In genomic region chr14:37241206-37241605, GRCh38 we compare ENCODE assay signal across 16 cellular contexts. TPM values are rescaled to one million over a fixed set of nuclear protein-coding genes. Genes with fewer than 3 reads are reported as not detected.
DNase-seq lines count a peak whose midpoint lies in the region; ATAC-seq and TF ChIP-seq lines count a peak whose summit lies in the region.
"Had no signal": no experiment of that assay in that cellular context is flagged by ENCODE, and none has a peak within 500 bp of the region (broad histone marks: within the 10 kb centered on the region; RNA-seq: fewer than 3 reads in every experiment).

No MANE protein-coding gene starts in this region.

- no peak for TF ChIP-seq EP300 in stomach (IDR thresholded peaks at IDR 0.05)

- intact Hi-C loops in PC-3 (cut with micrococcal nuclease): no loop called here
- intact Hi-C loops in stomach (cut with DNase I; ENCODE audit: low total_unique reads): no loop called here
- intact Hi-C loops in activated T-helper 1 cell treated with anti-CD3 and anti-CD28 coated beads, Interleukin-12 subunit alpha, Interleukin-12 subunit beta, Interleukin-2, Interleukin-4 antibody, amounts not matched to agents 30 ng/mL and 10 ng/mL and 1 ng/mL, durations not matched to agents 14 hours and 24 hours and 36 hours (cut with micrococcal nuclease): no loop called here

- TF ChIP-seq POLR2A in stomach (IDR thresholded peaks at IDR 0.05): no peak

- H3K9me2 ChIP-seq in PC-3 (replicated peaks; ENCODE audit: low read length): no peaks in the 10 kb centered on the region

- no peaks in the 10 kb centered on the region for H3K27me3 Mint-ChIP-seq in activated T-helper 1 cell treated with anti-CD3 and anti-CD28 coated beads, Interleukin-12 subunit alpha, Interleukin-12 subunit beta, Interleukin-2, Interleukin-4 antibody, amounts not matched to agents 30 ng/mL and 10 ng/mL and 1 ng/mL, durations not matched to agents 14 hours and 24 hours and 36 hours (ENCODE audit: insufficient read depth)
- no peaks in the 10 kb centered on the region for H3K27me3 Mint-ChIP-seq in T-helper 2 cell treated with Interferon-gamma antibody and Interleukin-4, amounts not matched to agents 5 μg/mL and 100 μg/mL, for 36 hours (ENCODE audit: low read depth)
- H3K27me3 Mint-ChIP-seq: IgD-negative memory B cell had no signal

- DNase-seq in PC-3 (peak; percentile 71), stomach (no peak), GM13977 (ENCODE audit: low spot score) (no peak)
- no peak for DNase-seq in activated T-helper 1 cell treated with anti-CD3 and anti-CD28 coated beads, Interleukin-12 subunit alpha, Interleukin-12 subunit beta, Interleukin-2, Interleukin-4 antibody, amounts not matched to agents 30 ng/mL and 10 ng/mL and 1 ng/mL, durations not matched to agents 14 hours and 24 hours and 36 hours (ENCODE audit: low spot score)
- no peak for DNase-seq in T-helper 2 cell treated with Interferon-gamma antibody and Interleukin-4, amounts not matched to agents 5 μg/mL and 100 μg/mL, for 36 hours (ENCODE audit: low spot score)
- DNase-seq: Caco-2; CD8-positive, alpha-beta memory T cell; DND-41; GF-D8; KG1 had no signal

- CTCF ChIA-PET in HEK293 (lab: Yijun Ruan, JAX): interaction anchor here (0.6 to 2.7 kb wide), 2 partner anchors 10 to 25 kb away, joined by 4 to 17 read pairs; no protein-coding TSS in a partner anchor
- CTCF ChIA-PET in PC-3 (lab: Charles Lee): no interaction called here

- no peaks in the 10 kb centered on the region for H3K4me1 Mint-ChIP-seq in activated T-helper 1 cell treated with anti-CD3 and anti-CD28 coated beads, Interleukin-12 subunit alpha, Interleukin-12 subunit beta, Interleukin-2, Interleukin-4 antibody, amounts not matched to agents 30 ng/mL and 10 ng/mL and 1 ng/mL, durations not matched to agents 14 hours and 24 hours and 36 hours (ENCODE audit: low read depth)
- H3K4me1 Mint-ChIP-seq in T-helper 2 cell treated with Interferon-gamma antibody and Interleukin-4, amounts not matched to agents 5 μg/mL and 100 μg/mL, for 36 hours (ENCODE audit: low read depth): no peaks in the 10 kb centered on the region
- H3K4me1 Mint-ChIP-seq: CD14-positive monocyte; CD8-positive, alpha-beta memory T cell; IgD-negative memory B cell had no signal

- in situ Hi-C loops in GM13977 (cut with MboI; ENCODE audit: low pct_unique_long_range_greater_than_20kb, low sequenced_read_pairs, unreplicated experiment): loop anchor here (25.0 kb wide), 1 partner anchor 646 kb away; no protein-coding TSS in a partner anchor

- H3K27ac ChIP-seq in HEK293 (ENCODE audit: extremely low read depth, low read depth, low read length): no peak overlapping the region
- H3K27ac ChIP-seq in PC-3 (ENCODE audit: low read length): peak overlapping the region; percentile 22; the same call in 1 of the 2 replicates
- H3K27ac ChIP-seq in esophagus (ENCODE audit: low read depth in 2 of 2, low read length in 1 of 2): peak overlapping the region; percentile 26 to 75
- H3K27ac ChIP-seq in stomach: peak overlapping the region; percentile 13 to 68 (median 40)
- H3K27ac ChIP-seq: HL-60 had no signal

- H3K4me3 ChIP-seq in HEK293 (ENCODE audit: low read depth, low read length) (no peak overlapping the region), PC-3 (ENCODE audit: low read length) (no peak overlapping the region), esophagus (ENCODE audit: low read depth in 1 of 2, low read length in 2 of 2) (no peak overlapping the region), stomach (no peak overlapping the region)
- H3K4me3 ChIP-seq: HAP-1 had no signal

- H3F3A ChIP-seq in PC-3 (ENCODE audit: low read length, unreplicated experiment): no peaks in the 10 kb centered on the region

- 65 to 67% methylated on average over 4 of the region's 4 CpGs for WGBS in esophagus, 2 donors
- WGBS in stomach, 5 donors: 86 to 95% (median 90%) methylated on average over 4 of the region's 4 CpGs

- peak; percentile 73 for ATAC-seq in PC-3

- H3K4me1 ChIP-seq in HEK293 (ENCODE audit: control insufficient read depth, insufficient read depth, low read length): no peaks in the 10 kb centered on the region
- peaks cover 6% of the 10 kb centered on the region for H3K4me1 ChIP-seq in PC-3 (ENCODE audit: insufficient read depth, low read length)
- no peaks in the 10 kb centered on the region for H3K4me1 ChIP-seq in esophagus (ENCODE audit: control insufficient read depth in 2 of 2, insufficient read depth in 2 of 2, low read length in 1 of 2)
- H3K4me1 ChIP-seq in stomach: peaks cover 0 to 7% (median 2%) of the 10 kb centered on the region in 4 donors
- H3K4me1 ChIP-seq: HAP-1 had no signal

- TF ChIP-seq CTCF in HEK293 (tag by site-specific recombination; IDR thresholded peaks at IDR 0.05) (no peak), PC-3 (conservative IDR thresholded peaks at IDR 0.05; ENCODE audit: low read depth, low read length) (no peak), stomach (IDR thresholded peaks at IDR 0.05) (no peak), GM13977 (IDR thresholded peaks at IDR 0.05; ENCODE audit: extremely low read depth, insufficient read depth, missing control alignments) (no peak)

- H3K4me2 ChIP-seq in PC-3 (ENCODE audit: low read length): peak overlapping the region; percentile 0; the same call in 1 of the 2 replicates

- no peaks in the 10 kb centered on the region for H3K9me3 Mint-ChIP-seq in activated T-helper 1 cell treated with anti-CD3 and anti-CD28 coated beads, Interleukin-12 subunit alpha, Interleukin-12 subunit beta, Interleukin-2, Interleukin-4 antibody, amounts not matched to agents 30 ng/mL and 10 ng/mL and 1 ng/mL, durations not matched to agents 14 hours and 24 hours and 36 hours
- no peaks in the 10 kb centered on the region for H3K9me3 Mint-ChIP-seq in T-helper 2 cell treated with Interferon-gamma antibody and Interleukin-4, amounts not matched to agents 5 μg/mL and 100 μg/mL, for 36 hours
- H3K9me3 Mint-ChIP-seq: CD14-positive monocyte, IgD-negative memory B cell had no signal

- no peaks in the 10 kb centered on the region for H3K36me3 Mint-ChIP-seq in activated T-helper 1 cell treated with anti-CD3 and anti-CD28 coated beads, Interleukin-12 subunit alpha, Interleukin-12 subunit beta, Interleukin-2, Interleukin-4 antibody, amounts not matched to agents 30 ng/mL and 10 ng/mL and 1 ng/mL, durations not matched to agents 14 hours and 24 hours and 36 hours (ENCODE audit: low read depth)
- no peaks in the 10 kb centered on the region for H3K36me3 Mint-ChIP-seq in T-helper 2 cell treated with Interferon-gamma antibody and Interleukin-4, amounts not matched to agents 5 μg/mL and 100 μg/mL, for 36 hours (ENCODE audit: low read depth)
- H3K36me3 Mint-ChIP-seq: CD14-positive monocyte; CD8-positive, alpha-beta memory T cell; IgD-negative memory B cell had no signal

- no peak overlapping the region for H3K9ac ChIP-seq in PC-3 (ENCODE audit: low read length)

- no peak overlapping the region for H2AFZ ChIP-seq in PC-3 (ENCODE audit: low read length)

- H3K79me2 ChIP-seq in PC-3 (ENCODE audit: low read length): peaks cover 17% of the 10 kb centered on the region; the same call in 1 of the 2 replicates

- H3K27me3 ChIP-seq in PC-3 (ENCODE audit: low read length) (no peaks in the 10 kb centered on the region), esophagus (ENCODE audit: control insufficient read depth in 1 of 2, insufficient read depth in 2 of 2, low read length in 2 of 2) (no peaks in the 10 kb centered on the region), stomach (no peaks in the 10 kb centered on the region)

- BruUV-seq in PC-3 (replicated peaks; lab: Mats Ljungman, UMichigan): no TSS peak

- H3K36me3 ChIP-seq in HEK293 (ENCODE audit: control insufficient read depth in 2 of 2, insufficient read depth in 1 of 2, low read length in 2 of 2): no peaks in the 10 kb centered on the region; a peak in 1 of 3 replicates
- H3K36me3 ChIP-seq in PC-3 (ENCODE audit: low read depth, low read length): no peaks in the 10 kb centered on the region
- no peaks in the 10 kb centered on the region for H3K36me3 ChIP-seq in esophagus (ENCODE audit: control insufficient read depth in 2 of 2, insufficient read depth in 2 of 2, low read length in 1 of 2)
- H3K36me3 ChIP-seq in stomach: no peaks in the 10 kb centered on the region
- H3K36me3 ChIP-seq: HAP-1 had no signal

- no peak overlapping the region for H3K27ac Mint-ChIP-seq in activated T-helper 1 cell treated with anti-CD3 and anti-CD28 coated beads, Interleukin-12 subunit alpha, Interleukin-12 subunit beta, Interleukin-2, Interleukin-4 antibody, amounts not matched to agents 30 ng/mL and 10 ng/mL and 1 ng/mL, durations not matched to agents 14 hours and 24 hours and 36 hours
- H3K27ac Mint-ChIP-seq in T-helper 2 cell treated with Interferon-gamma antibody and Interleukin-4, amounts not matched to agents 5 μg/mL and 100 μg/mL, for 36 hours: no peak overlapping the region
- H3K27ac Mint-ChIP-seq: CD14-positive monocyte; CD8-positive, alpha-beta memory T cell; IgD-negative memory B cell had no signal

- H3K4me3 Mint-ChIP-seq in activated T-helper 1 cell treated with anti-CD3 and anti-CD28 coated beads, Interleukin-12 subunit alpha, Interleukin-12 subunit beta, Interleukin-2, Interleukin-4 antibody, amounts not matched to agents 30 ng/mL and 10 ng/mL and 1 ng/mL, durations not matched to agents 14 hours and 24 hours and 36 hours: no peak overlapping the region
- no peak overlapping the region for H3K4me3 Mint-ChIP-seq in T-helper 2 cell treated with Interferon-gamma antibody and Interleukin-4, amounts not matched to agents 5 μg/mL and 100 μg/mL, for 36 hours
- H3K4me3 Mint-ChIP-seq: CD14-positive monocyte; CD8-positive, alpha-beta memory T cell; IgD-negative memory B cell had no signal

- POLR2A ChIA-PET in HEK293 (lab: Yijun Ruan, JAX) (no interaction called here), PC-3 (lab: Charles Lee; ENCODE audit: unreplicated experiment) (no interaction called here)

- no peaks in the 10 kb centered on the region for H3K9me3 ChIP-seq in HEK293 (ENCODE audit: control insufficient read depth, insufficient read depth, low read depth, low read length)
- H3K9me3 ChIP-seq in PC-3 (ENCODE audit: low read length): no peaks in the 10 kb centered on the region
- H3K9me3 ChIP-seq in esophagus (ENCODE audit: control insufficient read depth in 2 of 2, insufficient read depth in 1 of 2, low read depth in 1 of 2, low read length in 1 of 2): no peaks in the 10 kb centered on the region
- H3K9me3 ChIP-seq in stomach: no peaks in the 10 kb centered on the region
- H3K9me3 ChIP-seq: Caco-2, HAP-1 had no signal

- H4K20me1 ChIP-seq in PC-3 (ENCODE audit: low read length): no peaks in the 10 kb centered on the region

RNA-seq across cellular contexts. Expression of gene MIPOL1, which starts 43.5 kb away (rescaled TPM):
- 14.2 and 22.5 TPM in 2 replicates for total RNA-seq in PC-3 (2014; rRNA removed)
- polyA plus RNA-seq in esophagus: 1 to 10 TPM; 1.5 to 2.2 TPM
- total RNA-seq in stomach: 100 to 1,000 TPM in 1 of 5 donors, 10 to 100 TPM in 3, 1 to 10 TPM in 1; 4.6 to 133 (median 45.1) TPM
- polyA plus RNA-seq in stomach: 1 to 10 TPM; 2.2 to 4.9 (median 3.3) TPM
- total RNA-seq in activated T-helper 1 cell treated with anti-CD3 and anti-CD28 coated beads, Interleukin-12 subunit alpha, Interleukin-12 subunit beta, Interleukin-2, Interleukin-4 antibody, amounts not matched to agents 30 ng/mL and 10 ng/mL and 1 ng/mL, durations not matched to agents 14 hours and 24 hours and 36 hours: not detected in 2 replicates
- total RNA-seq: CD8-positive, alpha-beta memory T cell had no signal
- polyA plus RNA-seq: CD14-positive monocyte; CD8-positive, alpha-beta memory T cell; IgD-negative memory B cell had no signal
